In genomic region chr2:226130192-226130591, GRCh38 we compare ENCODE assay signal across 24 cellular contexts.
A peak's percentile ranks its signal among the peaks of the same experiment; 100 is the strongest.
DNase-seq lines count a peak whose midpoint lies in the region; ATAC-seq, FAIRE-seq and TF ChIP-seq lines count a peak whose summit lies in the region.
"Had no signal": no experiment of that assay in that cellular context is flagged by ENCODE, and none has a peak within 500 bp of the region (broad histone marks: within the 10 kb centered on the region; RNA-seq: fewer than 3 reads in every experiment).

No MANE protein-coding gene starts in this region.

- H3F3A ChIP-seq in MM.1S (ENCODE audit: insufficient read depth, low read length), result no peaks in the 10 kb centered on the region; the same call in 1 of the 2 replicates

- no peaks in the 10 kb centered on the region for H3K27me3 ChIP-seq in MM.1S (replicated peaks; ENCODE audit: insufficient read depth, low read length)
- no peaks in the 10 kb centered on the region for H3K27me3 ChIP-seq in bronchial epithelial cell (ENCODE audit: control insufficient read depth, insufficient read depth, low read length)
- H3K27me3 ChIP-seq in mesendoderm (ENCODE audit: insufficient read depth, low read length, poor library complexity), result no peaks in the 10 kb centered on the region
- H3K27me3 ChIP-seq in H9 (ENCODE audit: insufficient read depth, low read length), result no peaks in the 10 kb centered on the region
- H3K27me3 ChIP-seq: colonic mucosa, ovary had no signal

- no peak overlapping the region for H3K14ac ChIP-seq in H9 (ENCODE audit: insufficient read depth, low read length)

- H4K91ac ChIP-seq in H9 (ENCODE audit: insufficient read length, low read depth, low read length), result no peak overlapping the region

- H3K27ac Mint-ChIP-seq in H9, result no peak overlapping the region; a peak in 1 of 7 replicates
- H3K27ac Mint-ChIP-seq: activated naive CD4-positive, alpha-beta T cell treated with anti-CD3 and anti-CD28 coated beads for 36 hours had no signal

- no peaks in the 10 kb centered on the region for H3K36me3 Mint-ChIP-seq in H9 (ENCODE audit: insufficient read depth in 1 of 3, low read depth in 3 of 3)

- H3K4me1 ChIP-seq in MM.1S (ENCODE audit: low read length) (peaks cover 20% of the 10 kb centered on the region), mesendoderm (ENCODE audit: control insufficient read depth, low read depth, low read length) (peaks cover 4% of the 10 kb centered on the region), H9 (ENCODE audit: insufficient read depth, low read length) (no peaks in the 10 kb centered on the region; the same call in 1 of the 2 replicates)
- H3K4me1 ChIP-seq: colonic mucosa had no signal

- H3K18ac ChIP-seq in mesendoderm (ENCODE audit: low read length), result no peak overlapping the region
- H3K18ac ChIP-seq in H9 (ENCODE audit: insufficient read length, low read depth, low read length), result no peak overlapping the region

- H2AK5ac ChIP-seq in mesendoderm (ENCODE audit: low read length) (no peak overlapping the region), H9 (ENCODE audit: insufficient read length, low read length) (no peak overlapping the region)

- H2BK5ac ChIP-seq in mesendoderm (ENCODE audit: low read length) (no peak overlapping the region), H9 (ENCODE audit: insufficient read length, low read length) (no peak overlapping the region)

- no peak overlapping the region for H2BK20ac ChIP-seq in H9 (ENCODE audit: low read depth, low read length, poor library complexity, severe bottlenecking)

- H3K9ac ChIP-seq in MM.1S (ENCODE audit: low read length), result no peak overlapping the region
- H3K9ac ChIP-seq in mesendoderm (ENCODE audit: low read length), result no peak overlapping the region
- H3K9ac ChIP-seq in H9 (ENCODE audit: extremely low read depth, insufficient read length, low read length), result no peak overlapping the region

- no peak overlapping the region for H3K23ac ChIP-seq in mesendoderm (ENCODE audit: low read length)
- H3K23ac ChIP-seq in H9 (ENCODE audit: insufficient read length, low read depth, low read length), result no peak overlapping the region

- H2BK12ac ChIP-seq in H9 (ENCODE audit: insufficient read length, low read depth, low read length), result no peak overlapping the region

- TF ChIP-seq CTCF in MM.1S (IDR thresholded peaks at IDR 0.05; ENCODE audit: low read length), result no peak
- no peak for TF ChIP-seq CTCF in bronchial epithelial cell (IDR thresholded peaks at IDR 0.05; ENCODE audit: insufficient read depth, low read length, severe bottlenecking)
- TF ChIP-seq CTCF in H9 (conservative IDR thresholded peaks at IDR 0.05), result no peak
- TF ChIP-seq CTCF in coronary artery (IDR thresholded peaks at IDR 0.05), result no peak

- H3K4me2 ChIP-seq in MM.1S (ENCODE audit: low read depth, low read length) (no peak overlapping the region), mesendoderm (ENCODE audit: low read length) (no peak overlapping the region), H9 (ENCODE audit: insufficient read depth, insufficient read length, low read length) (no peak overlapping the region)

- no peak overlapping the region for H4K8ac ChIP-seq in mesendoderm (ENCODE audit: low read depth, low read length)
- no peak overlapping the region for H4K8ac ChIP-seq in H9 (replicated peaks; ENCODE audit: insufficient read length, low read depth, low read length)

- H3K9me3 ChIP-seq in MM.1S (replicated peaks; ENCODE audit: insufficient read depth, low read length) (no peaks in the 10 kb centered on the region), H9 (ENCODE audit: control insufficient read depth, low read depth, low read length) (no peaks in the 10 kb centered on the region)
- H3K9me3 ChIP-seq: Caco-2, colonic mucosa, ovary had no signal

- no CpG with 5 or more reads among the region's 2 CpGs for WGBS in mesendoderm (ENCODE audit: extremely low coverage, insufficient coverage, low lambda C conversion rate)
- no CpG with 5 or more reads among the region's 2 CpGs for WGBS in H9 (ENCODE audit: extremely low coverage, insufficient read length, low lambda C conversion rate)

- H3K4ac ChIP-seq in mesendoderm (ENCODE audit: low read depth, low read length), result no peak overlapping the region
- H3K4ac ChIP-seq in H9 (ENCODE audit: low read depth, low read length), result no peak overlapping the region

- H3K56ac ChIP-seq in mesendoderm (ENCODE audit: low read length) (no peak overlapping the region), H9 (ENCODE audit: insufficient read length, low read depth, low read length) (no peak overlapping the region)

- H4K5ac ChIP-seq in mesendoderm (ENCODE audit: low read length), result no peak overlapping the region
- no peak overlapping the region for H4K5ac ChIP-seq in H9 (ENCODE audit: insufficient read length, low read depth, low read length)

- no peak overlapping the region for H2BK120ac ChIP-seq in mesendoderm (ENCODE audit: low read depth, low read length)
- H2BK120ac ChIP-seq in H9 (ENCODE audit: low read depth, low read length, poor library complexity, severe bottlenecking), result no peak overlapping the region

- no peak overlapping the region for H3T11ph ChIP-seq in H9 (ENCODE audit: low read length)

- FAIRE-seq in bronchial epithelial cell (lab: Jason Lieb, UNC), result no peak

- H3K9me3 Mint-ChIP-seq in H9, result no peaks in the 10 kb centered on the region
- H3K9me3 Mint-ChIP-seq: activated naive CD4-positive, alpha-beta T cell treated with anti-CD3 and anti-CD28 coated beads for 36 hours had no signal

- H3K23me2 ChIP-seq in H9 (ENCODE audit: insufficient read length, low read depth, low read length, poor library complexity, severe bottlenecking), result no peaks in the 10 kb centered on the region

- no peaks in the 10 kb centered on the region for H3K9me2 ChIP-seq in MM.1S (replicated peaks; ENCODE audit: insufficient read depth, low read length)

- DNase-seq in EH (ENCODE audit: low read depth), result peak; percentile 34
- DNase-seq in MM.1S, result peak; percentile 11
- DNase-seq in bronchial epithelial cell (ENCODE audit: low read depth), result peak; percentile 27
- DNase-seq in mesendoderm, result peak; percentile 43
- DNase-seq in H9, result no peak
- no peak for DNase-seq in glomerular visceral epithelial cell (ENCODE audit: extremely low spot score)
- no peak for DNase-seq in coronary artery (ENCODE audit: low spot score)
- DNase-seq: activated CD4-positive, alpha-beta T cell treated with anti-CD3 and anti-CD28 coated beads, Interleukin-2, amount 50 U/mL, for 4 hours; activated naive CD4-positive, alpha-beta T cell treated with anti-CD3 and anti-CD28 coated beads for 36 hours; activated T-cell treated with anti-CD3 and anti-CD28 coated beads for 4 hours; aorta; Caco-2; colonic mucosa; EL; HCEC 1CT; KG1; NCI-H1417 treated with DMSO at 0.1 percent for 48 hours; NCI-H2171 treated with DMSO at 0.1 percent for 48 hours; ovary; RPMI8226; stimulated activated CD4-positive, alpha-beta T cell treated with anti-CD3 and anti-CD28 coated beads, Interleukin-4, amount 100 ng/mL, for 4 hours; substantia nigra had no signal

- no peaks in the 10 kb centered on the region for H3K27me3 Mint-ChIP-seq in H9 (ENCODE audit: low read depth)

- H3K4me1 Mint-ChIP-seq in H9, result peaks cover 23 to 26% of the 10 kb centered on the region in 2 experiments

- no peaks in the 10 kb centered on the region for H3K79me2 ChIP-seq in MM.1S (ENCODE audit: low read length)
- H3K79me2 ChIP-seq in mesendoderm (ENCODE audit: control insufficient read depth, insufficient read depth, low read length), result no peaks in the 10 kb centered on the region
- H3K79me2 ChIP-seq in H9 (ENCODE audit: insufficient read depth, low read length), result no peaks in the 10 kb centered on the region

- H3K79me1 ChIP-seq in mesendoderm (ENCODE audit: low read length) (no peaks in the 10 kb centered on the region), H9 (ENCODE audit: insufficient read depth, low read depth, low read length, poor library complexity, severe bottlenecking) (no peaks in the 10 kb centered on the region)

- no peaks in the 10 kb centered on the region for H4K20me1 ChIP-seq in MM.1S (ENCODE audit: insufficient read depth, low read length)
- no peaks in the 10 kb centered on the region for H4K20me1 ChIP-seq in H9 (ENCODE audit: control insufficient read depth, insufficient read depth, insufficient read length)

- H3K27ac ChIP-seq in MM.1S (ENCODE audit: low read length), result no peak overlapping the region
- H3K27ac ChIP-seq in mesendoderm (ENCODE audit: low read depth, low read length), result no peak overlapping the region
- no peak overlapping the region for H3K27ac ChIP-seq in H9 (ENCODE audit: insufficient read length, low read depth, low read length)
- no peak overlapping the region for H3K27ac ChIP-seq in coronary artery
- H3K27ac ChIP-seq: colonic mucosa, ovary, skin epidermis had no signal

- no peak overlapping the region for H3K4me3 Mint-ChIP-seq in H9
- H3K4me3 Mint-ChIP-seq: activated naive CD4-positive, alpha-beta T cell treated with anti-CD3 and anti-CD28 coated beads for 36 hours had no signal

- ATAC-seq in GM21367 (IDR thresholded peaks at IDR 0.05; ENCODE audit: unreplicated experiment), result no peak

- H2BK15ac ChIP-seq in mesendoderm (replicated peaks; ENCODE audit: low read depth) (no peak overlapping the region), H9 (ENCODE audit: low read depth, low read length) (no peak overlapping the region)

- H3K36me3 ChIP-seq in MM.1S (replicated peaks; ENCODE audit: insufficient read depth, low read length) (no peaks in the 10 kb centered on the region), bronchial epithelial cell (ENCODE audit: control insufficient read depth, insufficient read depth, low read length) (no peaks in the 10 kb centered on the region), mesendoderm (ENCODE audit: control insufficient read depth, insufficient read depth, low read length) (no peaks in the 10 kb centered on the region)
- H3K36me3 ChIP-seq: colonic mucosa, ovary had no signal

- no peak overlapping the region for H3K4me3 ChIP-seq in MM.1S (ENCODE audit: low read length)
- no peak overlapping the region for H3K4me3 ChIP-seq in bronchial epithelial cell (ENCODE audit: low read depth, low read length)
- no peak overlapping the region for H3K4me3 ChIP-seq in mesendoderm (ENCODE audit: low read length)
- no peak overlapping the region for H3K4me3 ChIP-seq in coronary artery
- H3K4me3 ChIP-seq: colonic mucosa, ovary, skin epidermis had no signal

- H2AFZ ChIP-seq in MM.1S (ENCODE audit: low read length), result no peak overlapping the region
- no peak overlapping the region for H2AFZ ChIP-seq in H9 (ENCODE audit: low read length)

Comparison
In these comparisons a context has a peak if more than half of its experiments do, and no peak if none do; other contexts are left out.
1. DNase-seq: peak in EH (single experiment), MM.1S (single experiment), bronchial epithelial cell (single experiment) and mesendoderm (single experiment); none in H9 (single experiment), glomerular visceral epithelial cell (single experiment) and coronary artery (single experiment).